In the genomic region with DNA sequence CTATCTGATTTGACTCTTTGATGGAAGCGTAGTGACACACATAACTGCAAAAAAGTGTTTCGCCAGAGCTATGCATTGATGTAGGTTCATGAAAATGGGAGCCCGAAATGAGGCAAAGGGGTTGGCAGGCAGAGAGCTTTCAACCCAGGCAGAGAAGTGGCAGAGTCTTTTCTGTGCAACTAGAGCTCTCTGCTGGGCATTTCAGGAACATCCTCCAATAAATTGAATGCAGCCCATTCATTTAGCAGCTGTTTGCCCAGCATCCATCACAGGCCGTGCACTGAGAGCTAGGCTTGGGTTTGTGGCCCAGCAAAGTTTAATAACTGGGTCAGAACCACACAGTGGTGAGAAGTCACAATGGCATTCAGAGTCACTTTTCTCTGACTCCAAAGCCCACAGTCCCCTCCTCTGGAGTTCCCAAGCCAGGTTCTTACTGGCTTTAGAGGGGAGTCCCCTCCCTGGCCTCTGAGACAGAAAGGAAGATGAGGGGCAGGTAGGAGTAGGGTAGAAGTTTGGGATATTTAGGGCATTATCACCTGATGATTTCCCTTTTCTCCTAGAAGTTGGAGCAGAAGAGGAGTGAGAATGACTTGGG, we compare ENCODE assay signal across 1 cellular context.
TF ChIP-seq lines count a peak whose summit lies in the region.

No MANE protein-coding gene starts in this region.

TF ChIP-seq in HCT116, 20 proteins besides CTCF, POLR2A, EP300 and RAD21 (continued from another document):
- TF ChIP-seq, protein P1, sequence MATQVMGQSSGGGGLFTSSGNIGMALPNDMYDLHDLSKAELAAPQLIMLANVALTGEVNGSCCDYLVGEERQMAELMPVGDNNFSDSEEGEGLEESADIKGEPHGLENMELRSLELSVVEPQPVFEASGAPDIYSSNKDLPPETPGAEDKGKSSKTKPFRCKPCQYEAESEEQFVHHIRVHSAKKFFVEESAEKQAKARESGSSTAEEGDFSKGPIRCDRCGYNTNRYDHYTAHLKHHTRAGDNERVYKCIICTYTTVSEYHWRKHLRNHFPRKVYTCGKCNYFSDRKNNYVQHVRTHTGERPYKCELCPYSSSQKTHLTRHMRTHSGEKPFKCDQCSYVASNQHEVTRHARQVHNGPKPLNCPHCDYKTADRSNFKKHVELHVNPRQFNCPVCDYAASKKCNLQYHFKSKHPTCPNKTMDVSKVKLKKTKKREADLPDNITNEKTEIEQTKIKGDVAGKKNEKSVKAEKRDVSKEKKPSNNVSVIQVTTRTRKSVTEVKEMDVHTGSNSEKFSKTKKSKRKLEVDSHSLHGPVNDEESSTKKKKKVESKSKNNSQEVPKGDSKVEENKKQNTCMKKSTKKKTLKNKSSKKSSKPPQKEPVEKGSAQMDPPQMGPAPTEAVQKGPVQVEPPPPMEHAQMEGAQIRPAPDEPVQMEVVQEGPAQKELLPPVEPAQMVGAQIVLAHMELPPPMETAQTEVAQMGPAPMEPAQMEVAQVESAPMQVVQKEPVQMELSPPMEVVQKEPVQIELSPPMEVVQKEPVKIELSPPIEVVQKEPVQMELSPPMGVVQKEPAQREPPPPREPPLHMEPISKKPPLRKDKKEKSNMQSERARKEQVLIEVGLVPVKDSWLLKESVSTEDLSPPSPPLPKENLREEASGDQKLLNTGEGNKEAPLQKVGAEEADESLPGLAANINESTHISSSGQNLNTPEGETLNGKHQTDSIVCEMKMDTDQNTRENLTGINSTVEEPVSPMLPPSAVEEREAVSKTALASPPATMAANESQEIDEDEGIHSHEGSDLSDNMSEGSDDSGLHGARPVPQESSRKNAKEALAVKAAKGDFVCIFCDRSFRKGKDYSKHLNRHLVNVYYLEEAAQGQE (IDR thresholded peaks at IDR 0.05; ENCODE audit: low read depth), result no peak
- TF ChIP-seq SP1 (IDR thresholded peaks at IDR 0.05; ENCODE audit: low read depth) (no peak), FOSL1 (IDR thresholded peaks at IDR 0.05; ENCODE audit: low read depth) (no peak), ELF1 (IDR thresholded peaks at IDR 0.05; ENCODE audit: borderline replicate concordance, low read depth) (no peak), EZH2phosphoT487 (IDR thresholded peaks at IDR 0.05; ENCODE audit: borderline replicate concordance) (no peak), CEBPB (IDR thresholded peaks at IDR 0.05; ENCODE audit: low read depth) (no peak), POLR2AphosphoS5 (IDR thresholded peaks at IDR 0.05; ENCODE audit: low read depth, low read length) (no peak), ZNF274 (IDR thresholded peaks at IDR 0.05; ENCODE audit: low read depth, low read length) (no peak), CBX3 (IDR thresholded peaks at IDR 0.05; ENCODE audit: low read depth) (no peak), ZFX (IDR thresholded peaks at IDR 0.05) (no peak), TCF7L2 (IDR thresholded peaks at IDR 0.05; ENCODE audit: borderline replicate concordance, extremely low read depth, insufficient read depth, insufficient read length) (no peak), JUND (IDR thresholded peaks at IDR 0.05) (no peak), EZH2 (IDR thresholded peaks at IDR 0.05) (no peak)
- TF ChIP-seq, protein P2, sequence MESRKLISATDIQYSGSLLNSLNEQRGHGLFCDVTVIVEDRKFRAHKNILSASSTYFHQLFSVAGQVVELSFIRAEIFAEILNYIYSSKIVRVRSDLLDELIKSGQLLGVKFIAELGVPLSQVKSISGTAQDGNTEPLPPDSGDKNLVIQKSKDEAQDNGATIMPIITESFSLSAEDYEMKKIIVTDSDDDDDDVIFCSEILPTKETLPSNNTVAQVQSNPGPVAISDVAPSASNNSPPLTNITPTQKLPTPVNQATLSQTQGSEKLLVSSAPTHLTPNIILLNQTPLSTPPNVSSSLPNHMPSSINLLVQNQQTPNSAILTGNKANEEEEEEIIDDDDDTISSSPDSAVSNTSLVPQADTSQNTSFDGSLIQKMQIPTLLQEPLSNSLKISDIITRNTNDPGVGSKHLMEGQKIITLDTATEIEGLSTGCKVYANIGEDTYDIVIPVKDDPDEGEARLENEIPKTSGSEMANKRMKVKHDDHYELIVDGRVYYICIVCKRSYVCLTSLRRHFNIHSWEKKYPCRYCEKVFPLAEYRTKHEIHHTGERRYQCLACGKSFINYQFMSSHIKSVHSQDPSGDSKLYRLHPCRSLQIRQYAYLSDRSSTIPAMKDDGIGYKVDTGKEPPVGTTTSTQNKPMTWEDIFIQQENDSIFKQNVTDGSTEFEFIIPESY (IDR thresholded peaks at IDR 0.05; ENCODE audit: extremely low read depth, insufficient replicate concordance, low read length), result no peak
- TF ChIP-seq, protein P3, sequence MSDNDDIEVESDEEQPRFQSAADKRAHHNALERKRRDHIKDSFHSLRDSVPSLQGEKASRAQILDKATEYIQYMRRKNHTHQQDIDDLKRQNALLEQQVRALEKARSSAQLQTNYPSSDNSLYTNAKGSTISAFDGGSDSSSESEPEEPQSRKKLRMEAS (IDR thresholded peaks at IDR 0.05), result no peak
